19 cellular contexts compared by ENCODE assay signal in genomic region chr10:132925614-132926013, GRCh38. TPM values are rescaled to one million over a fixed set of nuclear protein-coding genes. Genes with fewer than 3 reads are reported as not detected.
"Had no signal": no experiment of that assay in that cellular context is flagged by ENCODE, and none has a peak within 500 bp of the region (broad histone marks: within the 10 kb centered on the region; RNA-seq: fewer than 3 reads in every experiment).

No MANE protein-coding gene starts in this region.

- H3K4me3 ChIP-seq: dorsolateral prefrontal cortex, heart right ventricle, left lung, sigmoid colon, skin epidermis, stomach, thoracic aorta, transverse colon, uterus had no signal

- H3K36me3 Mint-ChIP-seq: naive thymus-derived CD4-positive, alpha-beta T cell had no signal

- H3K9me3 ChIP-seq: heart right ventricle, left lung, neutrophil, sigmoid colon, stomach, thoracic aorta, transverse colon, uterus had no signal

- H3K27me3 Mint-ChIP-seq: naive thymus-derived CD4-positive, alpha-beta T cell had no signal

- H3K27me3 ChIP-seq: dorsolateral prefrontal cortex, neutrophil, transverse colon, uterus had no signal

- H3K4me1 ChIP-seq: heart right ventricle, left lung, sigmoid colon, stomach, transverse colon, uterus had no signal

- DNase-seq: cortex of kidney; effector CD8-positive, alpha-beta T cell; heart right ventricle; hypothalamus; naive thymus-derived CD4-positive, alpha-beta T cell; nephron progenitor cell; sigmoid colon; stimulated activated CD4-positive, alpha-beta T cell treated with anti-CD3 and anti-CD28 coated beads, Interleukin-12 subunit alpha, Interleukin-12 subunit beta, amount 100 ng/mL, for 4 hours; stimulated activated naive CD4-positive, alpha-beta T cell; stomach; substantia nigra; transverse colon; uterus had no signal

- H3K4me3 Mint-ChIP-seq: naive thymus-derived CD4-positive, alpha-beta T cell; nephron progenitor cell had no signal

- H3K27ac Mint-ChIP-seq: naive thymus-derived CD4-positive, alpha-beta T cell; nephron progenitor cell had no signal

- H3K9me3 Mint-ChIP-seq: naive thymus-derived CD4-positive, alpha-beta T cell; nephron progenitor cell had no signal

- H3K36me3 ChIP-seq: heart right ventricle, left lung, neutrophil, sigmoid colon, stomach, thoracic aorta, transverse colon, uterus had no signal

- H3K27ac ChIP-seq: heart right ventricle, left lung, neutrophil, sigmoid colon, skin epidermis, stomach, thoracic aorta, transverse colon, uterus had no signal

- ATAC-seq: left lung; naive thymus-derived CD4-positive, alpha-beta T cell had no signal

RNA-seq across cellular contexts. Expression of gene CFAP46, which starts 16.8 kb away (rescaled TPM):
- total RNA-seq: mesenteric fat pad, thoracic aorta, transverse colon had no signal
- polyA plus RNA-seq: naive thymus-derived CD4-positive, alpha-beta T cell had no signal
